30 cellular contexts compared by ENCODE assay signal in the genomic region with DNA sequence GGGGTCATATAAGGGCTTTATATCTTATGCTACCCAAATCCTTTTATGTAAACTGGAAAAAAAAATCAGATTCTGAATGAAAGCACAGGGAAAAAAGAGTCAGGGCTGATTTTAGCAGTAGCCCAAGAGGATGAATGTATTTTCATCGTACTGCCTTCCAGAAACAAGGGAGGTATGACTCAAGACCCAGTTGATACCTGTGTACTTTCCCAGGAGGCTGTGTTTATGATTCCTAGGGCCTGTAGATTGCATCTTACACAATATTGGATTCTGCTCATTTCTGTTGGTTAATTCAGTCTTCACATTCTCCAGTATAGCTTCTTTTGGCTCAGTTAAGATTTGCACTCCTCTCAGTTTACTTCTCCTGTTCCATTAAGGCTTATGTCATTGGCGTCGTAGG.
A peak's percentile ranks its signal among the peaks of the same experiment; 100 is the strongest.
DNase-seq lines count a peak whose midpoint lies in the region; ATAC-seq and TF ChIP-seq lines count a peak whose summit lies in the region.
"Had no signal": no experiment of that assay in that cellular context is flagged by ENCODE, and none has a peak within 500 bp of the region (broad histone marks: within the 10 kb centered on the region; RNA-seq: fewer than 3 reads in every experiment).

No MANE protein-coding gene starts in this region.

- TF ChIP-seq EP300 in gastroesophageal sphincter (IDR thresholded peaks at IDR 0.05) = no peak

- CTCF ChIA-PET in MCF 10A (lab: Yijun Ruan, JAX) = no interaction called here

- BruUV-seq in MCF 10A (replicated peaks; lab: Mats Ljungman, UMichigan) = no TSS peak

- no peaks in the 10 kb centered on the region for H3K79me2 ChIP-seq in neural progenitor cell (ENCODE audit: low read depth)

- H3K36me3 Mint-ChIP-seq in MCF 10A (ENCODE audit: insufficient read depth, unreplicated experiment) (peaks cover 6% of the 10 kb centered on the region), neural progenitor cell (no peaks in the 10 kb centered on the region)
- H3K36me3 Mint-ChIP-seq: activated naive CD4-positive, alpha-beta T cell treated with anti-CD3 and anti-CD28 coated beads, Interleukin-2, amount 10 ng/mL, durations not matched to agents 7 days and 5 days; brain; CD4-positive, CD25-positive, alpha-beta regulatory T cell; mesothelial cell of epicardium; naive B cell; type B pancreatic cell had no signal

- peak overlapping the region; percentile 38 for H3K4me2 ChIP-seq in neural progenitor cell

- DNase-seq in MCF 10A (ENCODE audit: unreplicated experiment) (peak; percentile 88), breast epithelium (ENCODE audit: low spot score in 2 of 2) (no peak), dorsolateral prefrontal cortex (no peak), neural progenitor cell (ENCODE audit: low spot score) (no peak)
- DNase-seq in stimulated activated naive CD8-positive, alpha-beta T cell treated with anti-CD3 and anti-CD28 coated beads, Interleukin-15, Interleukin-2, amounts not matched to agents 100 U/mL and 50 U/mL, for 24 hours = no peak
- no peak for DNase-seq in stimulated activated naive CD4-positive, alpha-beta T cell (lab: John Stamatoyannopoulos, UW)
- DNase-seq: activated CD8-positive, alpha-beta T cell treated with anti-CD3 and anti-CD28 coated beads, Interleukin-2, amount 10 ng/mL, durations not matched to agents 7 days and 5 days; activated naive CD4-positive, alpha-beta T cell treated with anti-CD3 and anti-CD28 coated beads, Interleukin-2, amount 10 ng/mL, durations not matched to agents 7 days and 5 days; amniotic stem cell; Calu3; CD4-positive, CD25-positive, alpha-beta regulatory T cell; DND-41; effector CD4-positive, alpha-beta T cell; H9; islet precursor cell; left ventricle myocardium superior; naive B cell; NCI-H146; NCI-H446; NCI-H748 treated with DMSO at 0.1 percent for 48 hours; sigmoid colon; stimulated activated CD4-positive, alpha-beta T cell treated with anti-CD3 and anti-CD28 coated beads, Interleukin-4, amount 100 ng/mL, for 1 hour; SW 1271 had no signal

- 37% methylated on average over 3 of the region's 3 CpGs; no CpG with 5 or more reads in 1 of the 2 donors for WGBS in gastroesophageal sphincter (ENCODE audit: low coverage in 1 of 2), 2 donors

- no peak overlapping the region for H3K4me3 Mint-ChIP-seq in MCF 10A (ENCODE audit: unreplicated experiment)
- no peak overlapping the region for H3K4me3 Mint-ChIP-seq in neural progenitor cell
- H3K4me3 Mint-ChIP-seq: activated CD8-positive, alpha-beta T cell treated with anti-CD3 and anti-CD28 coated beads, Interleukin-2, amount 10 ng/mL, durations not matched to agents 7 days and 5 days; activated naive CD4-positive, alpha-beta T cell treated with anti-CD3 and anti-CD28 coated beads, Interleukin-2, amount 10 ng/mL, durations not matched to agents 7 days and 5 days; CD4-positive, CD25-positive, alpha-beta regulatory T cell; H9; mesothelial cell of epicardium; naive B cell; type B pancreatic cell had no signal

- no peak overlapping the region for H3K4me3 ChIP-seq in breast epithelium
- H3K4me3 ChIP-seq in dorsolateral prefrontal cortex = no peak overlapping the region
- no peak overlapping the region for H3K4me3 ChIP-seq in neural progenitor cell
- no peak overlapping the region for H3K4me3 ChIP-seq in gastroesophageal sphincter
- H3K4me3 ChIP-seq: sigmoid colon had no signal

- intact Hi-C loops in MCF 10A (cut with micrococcal nuclease) (no loop called here), breast epithelium (cut with DNase I; ENCODE audit: low total_unique reads) (loop anchor here (10.0 kb wide), 1 partner anchor 475 kb away; no protein-coding TSS in a partner anchor), dorsolateral prefrontal cortex (cut with DNase I) (no loop called here)

- H3K27me3 Mint-ChIP-seq in MCF 10A (ENCODE audit: insufficient read depth, unreplicated experiment) = no peaks in the 10 kb centered on the region
- peaks cover 4% of the 10 kb centered on the region for H3K27me3 Mint-ChIP-seq in neural progenitor cell (ENCODE audit: insufficient read depth, low read depth)
- H3K27me3 Mint-ChIP-seq: activated naive CD4-positive, alpha-beta T cell treated with anti-CD3 and anti-CD28 coated beads, Interleukin-2, amount 10 ng/mL, durations not matched to agents 7 days and 5 days; brain had no signal

- POLR2A ChIA-PET in MCF 10A (lab: Yijun Ruan, JAX) = interaction anchor here (0.7 to 1.4 kb wide), 3 partner anchors 11 to 49 kb away, joined by 3 to 4 read pairs (median 3); no protein-coding TSS in a partner anchor

- no peak for TF ChIP-seq CTCF in MCF 10A (IDR thresholded peaks at IDR 0.05; ENCODE audit: unreplicated experiment)
- TF ChIP-seq CTCF in breast epithelium (IDR thresholded peaks at IDR 0.05) = no peak
- TF ChIP-seq CTCF in dorsolateral prefrontal cortex (IDR thresholded peaks at IDR 0.05 in 54 of 56, conservative IDR thresholded peaks at IDR 0.05 in 2 of 56; ENCODE audit: low read depth in 1 of 56, partially characterized antibody in 56 of 56) = no peak
- TF ChIP-seq CTCF in neural progenitor cell (IDR thresholded peaks at IDR 0.05) = no peak
- TF ChIP-seq CTCF in gastroesophageal sphincter (IDR thresholded peaks at IDR 0.05) = no peak

- no peak for ATAC-seq in stimulated activated naive CD8-positive, alpha-beta T cell treated with anti-CD3 and anti-CD28 coated beads, Interleukin-15, Interleukin-2, amounts not matched to agents 100 U/mL and 50 U/mL, for 24 hours
- ATAC-seq in gastroesophageal sphincter = no peak
- ATAC-seq in GM19324 (IDR thresholded peaks at IDR 0.05; ENCODE audit: low FRiP score, unreplicated experiment) = no peak
- ATAC-seq: activated CD8-positive, alpha-beta T cell treated with anti-CD3 and anti-CD28 coated beads, Interleukin-2, amount 10 ng/mL, durations not matched to agents 7 days and 5 days; left ventricle myocardium superior had no signal

- H2AFZ ChIP-seq in neural progenitor cell (replicated peaks) = peak overlapping the region; percentile 0

- H3F3A ChIP-seq in neural progenitor cell (ENCODE audit: low read depth) = peaks cover 6% of the 10 kb centered on the region

- H3K36me3 ChIP-seq in breast epithelium (no peaks in the 10 kb centered on the region), neural progenitor cell (no peaks in the 10 kb centered on the region), gastroesophageal sphincter (no peaks in the 10 kb centered on the region)
- H3K36me3 ChIP-seq: sigmoid colon had no signal

- TF ChIP-seq POLR2A in breast epithelium (IDR thresholded peaks at IDR 0.05) = no peak
- no peak for TF ChIP-seq POLR2A in gastroesophageal sphincter (IDR thresholded peaks at IDR 0.05)

- H3K4me1 ChIP-seq in breast epithelium = no peaks in the 10 kb centered on the region
- peaks cover 20% of the 10 kb centered on the region for H3K4me1 ChIP-seq in neural progenitor cell
- H3K4me1 ChIP-seq in gastroesophageal sphincter = peaks cover 4 to 49% (median 7%) of the 10 kb centered on the region in 3 donors

- H3K9ac ChIP-seq in neural progenitor cell = no peak overlapping the region

- H3K27ac ChIP-seq in breast epithelium (no peak overlapping the region), dorsolateral prefrontal cortex (peak overlapping the region in 34 of 59 donors; percentile 2 to 67 (median 38)), neural progenitor cell (no peak overlapping the region), gastroesophageal sphincter (no peak overlapping the region)
- H3K27ac ChIP-seq: 22Rv1, sigmoid colon had no signal

- H3K4me1 Mint-ChIP-seq in MCF 10A (ENCODE audit: insufficient read depth, unreplicated experiment) (peaks cover 39% of the 10 kb centered on the region), neural progenitor cell (peaks cover 16% of the 10 kb centered on the region)

- peak overlapping the region; percentile 66 for H3K27ac Mint-ChIP-seq in MCF 10A (ENCODE audit: low read depth, unreplicated experiment)
- no peak overlapping the region for H3K27ac Mint-ChIP-seq in neural progenitor cell
- H3K27ac Mint-ChIP-seq: activated CD8-positive, alpha-beta T cell treated with anti-CD3 and anti-CD28 coated beads, Interleukin-2, amount 10 ng/mL, durations not matched to agents 7 days and 5 days; activated naive CD4-positive, alpha-beta T cell treated with anti-CD3 and anti-CD28 coated beads, Interleukin-2, amount 10 ng/mL, durations not matched to agents 7 days and 5 days; CD4-positive, CD25-positive, alpha-beta regulatory T cell; mesothelial cell of epicardium; naive B cell; progenitor cell of endocrine pancreas; type B pancreatic cell had no signal

- H4K20me1 ChIP-seq in neural progenitor cell (ENCODE audit: low read depth) = no peaks in the 10 kb centered on the region

- H3K9me3 ChIP-seq in breast epithelium = no peaks in the 10 kb centered on the region
- no peaks in the 10 kb centered on the region for H3K9me3 ChIP-seq in neural progenitor cell (ENCODE audit: low read depth)
- no peaks in the 10 kb centered on the region for H3K9me3 ChIP-seq in gastroesophageal sphincter
- H3K9me3 ChIP-seq: sigmoid colon had no signal

- H3K27me3 ChIP-seq in breast epithelium = no peaks in the 10 kb centered on the region
- no peaks in the 10 kb centered on the region for H3K27me3 ChIP-seq in dorsolateral prefrontal cortex
- H3K27me3 ChIP-seq in neural progenitor cell = no peaks in the 10 kb centered on the region
- no peaks in the 10 kb centered on the region for H3K27me3 ChIP-seq in gastroesophageal sphincter
- H3K27me3 ChIP-seq: sigmoid colon had no signal

- no peaks in the 10 kb centered on the region for H3K9me3 Mint-ChIP-seq in MCF 10A (ENCODE audit: unreplicated experiment)
- no peaks in the 10 kb centered on the region for H3K9me3 Mint-ChIP-seq in neural progenitor cell
- H3K9me3 Mint-ChIP-seq: activated naive CD4-positive, alpha-beta T cell treated with anti-CD3 and anti-CD28 coated beads, Interleukin-2, amount 10 ng/mL, durations not matched to agents 7 days and 5 days; brain; H9; mesothelial cell of epicardium; naive B cell; type B pancreatic cell had no signal

Comparison
In these comparisons a context has a peak if more than half of its experiments do, and no peak if none do; other contexts are left out.
1. H3K27ac ChIP-seq: peak in dorsolateral prefrontal cortex (34 of 59); none in breast epithelium (0 of 2), neural progenitor cell (single experiment) and gastroesophageal sphincter (0 of 4).